ENCODE assay signal across 18 cellular contexts in the genomic region with DNA sequence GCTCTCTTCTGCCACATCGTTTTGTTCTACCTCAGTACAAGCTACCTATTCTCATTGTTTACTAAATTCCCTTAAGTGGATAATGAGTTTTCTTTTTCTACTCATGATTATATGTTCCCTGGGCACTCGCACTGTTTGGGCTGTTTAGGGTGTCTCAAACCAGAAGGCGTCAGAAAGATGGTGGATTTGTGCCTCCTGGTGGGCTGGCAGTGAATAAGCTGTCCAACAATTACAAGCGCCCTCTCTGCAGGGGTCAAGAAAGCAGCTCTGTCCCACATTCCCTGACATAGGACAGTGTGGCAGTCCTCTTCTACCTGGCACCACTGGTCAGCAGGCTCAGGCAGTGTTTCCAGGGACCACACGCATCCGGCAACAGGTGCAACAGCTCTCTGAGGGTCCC.
DNase-seq lines count a peak whose midpoint lies in the region; ATAC-seq and TF ChIP-seq lines count a peak whose summit lies in the region.
"Had no signal": no experiment of that assay in that cellular context is flagged by ENCODE, and none has a peak within 500 bp of the region (broad histone marks: within the 10 kb centered on the region; RNA-seq: fewer than 3 reads in every experiment).

No MANE protein-coding gene starts in this region.

- BruUV-seq in Panc1 (replicated peaks; lab: Mats Ljungman, UMichigan): no TSS peak

- H3K27ac Mint-ChIP-seq in glutamatergic neuron (ENCODE audit: unreplicated experiment): no peak overlapping the region
- H3K27ac Mint-ChIP-seq: B cell; stimulated activated naive B cell treated with anti-CD40 and anti-IgM and Interleukin-4, amounts not matched to agents 10 μg/mL and 1 μg/mL and 100 μg/mL, for 72 hours had no signal

- H3K36me3 ChIP-seq in GM06990 (ENCODE audit: control insufficient read depth, insufficient read depth, low read length) (no peaks in the 10 kb centered on the region), Karpas-422 (ENCODE audit: insufficient read depth, low read length) (no peaks in the 10 kb centered on the region), Panc1 (ENCODE audit: control insufficient read depth, insufficient read depth, low read length) (no peaks in the 10 kb centered on the region), mucosa of descending colon (ENCODE audit: low read depth) (no peaks in the 10 kb centered on the region)
- H3K36me3 ChIP-seq: tibial artery had no signal

- POLR2A ChIA-PET in Panc1 (lab: Charles Lee): no interaction called here

- H3K9me3 ChIP-seq in Karpas-422 (ENCODE audit: low read length): no peaks in the 10 kb centered on the region
- no peaks in the 10 kb centered on the region for H3K9me3 ChIP-seq in Panc1 (ENCODE audit: control insufficient read depth, insufficient read depth, low read depth, low read length)
- H3K9me3 ChIP-seq in mucosa of descending colon: no peaks in the 10 kb centered on the region
- H3K9me3 ChIP-seq: tibial artery had no signal

- no peak overlapping the region for H2AFZ ChIP-seq in Karpas-422 (ENCODE audit: low read length)

- no peak overlapping the region for H3K4me3 ChIP-seq in GM06990 (replicated peaks; ENCODE audit: low read depth, low read length)
- H3K4me3 ChIP-seq in Karpas-422 (ENCODE audit: low read length): no peak overlapping the region
- no peak overlapping the region for H3K4me3 ChIP-seq in Panc1 (ENCODE audit: low read depth in 2 of 2, low read length in 2 of 2)
- H3K4me3 ChIP-seq in mucosa of descending colon: no peak overlapping the region
- H3K4me3 ChIP-seq: tibial artery had no signal

- no peak overlapping the region for H3K9ac ChIP-seq in Karpas-422 (ENCODE audit: low read length)

- in situ Hi-C loops in Panc1 (cut with HindIII; ENCODE audit: low pct_unique_long_range_greater_than_20kb, low sequenced_read_pairs): no loop called here

- no peak overlapping the region for H3K4me3 Mint-ChIP-seq in glutamatergic neuron (ENCODE audit: unreplicated experiment)
- H3K4me3 Mint-ChIP-seq: B cell; stimulated activated naive B cell treated with anti-CD40 and anti-IgM and Interleukin-4, amounts not matched to agents 10 μg/mL and 1 μg/mL and 100 μg/mL, for 72 hours had no signal

- intact Hi-C loops in Panc1 (cut with micrococcal nuclease; ENCODE audit: unreplicated experiment): no loop called here
- intact Hi-C loops in mucosa of descending colon (cut with DNase I, micrococcal nuclease): no loop called here

- no peaks in the 10 kb centered on the region for H3K36me3 Mint-ChIP-seq in glutamatergic neuron (ENCODE audit: unreplicated experiment)

- H3K4me1 ChIP-seq in Karpas-422 (ENCODE audit: low read length) (no peaks in the 10 kb centered on the region), Panc1 (ENCODE audit: control insufficient read depth, insufficient read depth, low read length) (no peaks in the 10 kb centered on the region), mucosa of descending colon (ENCODE audit: low read depth) (no peaks in the 10 kb centered on the region)
- H3K4me1 ChIP-seq: foreskin keratinocyte, tibial artery had no signal

- no peaks in the 10 kb centered on the region for H3K79me2 ChIP-seq in Karpas-422 (ENCODE audit: low read length)

- H4K20me1 ChIP-seq in Karpas-422 (ENCODE audit: insufficient read depth, low read depth, low read length): no peaks in the 10 kb centered on the region

- H3K27ac ChIP-seq in Karpas-422 (ENCODE audit: low read length) (no peak overlapping the region), Panc1 (ENCODE audit: low read length) (no peak overlapping the region)
- H3K27ac ChIP-seq: foreskin keratinocyte, tibial artery had no signal

- CTCF ChIA-PET in Panc1 (lab: Charles Lee): interaction anchor here (0.6 to 0.7 kb wide), 2 partner anchors 996 to 998 kb away, joined by 5 to 7 read pairs; no protein-coding TSS in a partner anchor

- ATAC-seq in Panc1 (no peak), mucosa of descending colon (no peak)
- ATAC-seq: foreskin keratinocyte; stimulated activated naive B cell treated with anti-CD40 and anti-IgM and Interleukin-4, amounts not matched to agents 10 μg/mL and 1 μg/mL and 100 μg/mL, for 72 hours had no signal

- no peaks in the 10 kb centered on the region for H3K27me3 Mint-ChIP-seq in glutamatergic neuron (ENCODE audit: unreplicated experiment)

- no peaks in the 10 kb centered on the region for H3K9me2 ChIP-seq in Karpas-422 (replicated peaks; ENCODE audit: insufficient read depth, low read length)

- H3K27me3 ChIP-seq in GM06990 (replicated peaks; ENCODE audit: control insufficient read depth, insufficient read depth, low read length): no peaks in the 10 kb centered on the region
- H3K27me3 ChIP-seq in Karpas-422 (ENCODE audit: low read length): no peaks in the 10 kb centered on the region
- H3K27me3 ChIP-seq in Panc1 (ENCODE audit: control insufficient read depth, insufficient read depth, low read length): peaks cover 8% of the 10 kb centered on the region; the same call in 1 of the 2 replicates
- H3K27me3 ChIP-seq: foreskin keratinocyte, tibial artery had no signal

- H3K9me3 Mint-ChIP-seq in glutamatergic neuron (ENCODE audit: unreplicated experiment): no peaks in the 10 kb centered on the region

- DNase-seq in GM06990 (ENCODE audit: extremely low read depth, insufficient read length): no peak
- peak; percentile 70 for DNase-seq in Karpas-422
- no peak for DNase-seq in Panc1 (ENCODE audit: low read depth, low spot score)
- peak; percentile 27 for DNase-seq in left kidney (ENCODE audit: low read depth, low spot score)
- no peak for DNase-seq in HK-2 (ENCODE audit: unreplicated experiment)
- no peak for DNase-seq in cerebellum (ENCODE audit: low spot score)
- no peak for DNase-seq in mucosa of descending colon
- no peak for DNase-seq in glutamatergic neuron
- DNase-seq: activated CD4-positive, alpha-beta T cell treated with anti-CD3 and anti-CD28 coated beads for 48 hours; activated CD8-positive, alpha-beta memory T cell treated with anti-CD3 and anti-CD28 coated beads, Interleukin-2, amount 50 U/mL, for 48 hours; activated gamma-delta T cell treated with Interleukin-2 at 50 U/mL for 16 hours; aorta; DMS153; foreskin keratinocyte; NCI-H2081 treated with DMSO at 0.1 percent for 48 hours; stimulated activated naive B cell treated with anti-CD40 and anti-IgM and Interleukin-4, amounts not matched to agents 10 μg/mL and 1 μg/mL and 100 μg/mL, for 72 hours; tibial artery had no signal

- peak; percentile 19 for TF ChIP-seq CTCF in GM06990 (IDR thresholded peaks at IDR 0.05; ENCODE audit: insufficient read depth, low read length, poor library complexity, severe bottlenecking)
- peak; percentile 37 for TF ChIP-seq CTCF in Panc1 (IDR thresholded peaks at IDR 0.05)
- TF ChIP-seq CTCF in mucosa of descending colon (IDR thresholded peaks at IDR 0.05): no peak
- no peak for TF ChIP-seq CTCF in glutamatergic neuron (IDR thresholded peaks at IDR 0.05; ENCODE audit: partially characterized antibody, unreplicated experiment)

- H3K4me2 ChIP-seq in Karpas-422 (ENCODE audit: low read depth, low read length, poor library complexity, severe bottlenecking): no peak overlapping the region

- H3K4me1 Mint-ChIP-seq in glutamatergic neuron (ENCODE audit: low read depth, unreplicated experiment): no peaks in the 10 kb centered on the region
- H3K4me1 Mint-ChIP-seq: B cell; stimulated activated naive B cell treated with anti-CD40 and anti-IgM and Interleukin-4, amounts not matched to agents 10 μg/mL and 1 μg/mL and 100 μg/mL, for 72 hours had no signal

Comparison
In these comparisons a context has a peak if more than half of its experiments do, and no peak if none do; other contexts are left out.
1. DNase-seq: peak in Karpas-422 (single experiment) and left kidney (single experiment); none in GM06990 (single experiment), Panc1 (single experiment), HK-2 (single experiment), cerebellum (single experiment), mucosa of descending colon (0 of 3) and glutamatergic neuron (single experiment).
2. CTCF ChIP-seq: peak in GM06990 (single experiment) and Panc1 (single experiment); none in mucosa of descending colon (single experiment) and glutamatergic neuron (single experiment).